In genomic region chr10:26048756-26049155, GRCh38 we compare ENCODE assay signal across 30 cellular contexts.
"Had no signal": no experiment of that assay in that cellular context is flagged by ENCODE, and none has a peak within 500 bp of the region (broad histone marks: within the 10 kb centered on the region; RNA-seq: fewer than 3 reads in every experiment).

No MANE protein-coding gene starts in this region.

- H3K4me3 ChIP-seq: ascending aorta, gastroesophageal sphincter, heart left ventricle, left lung, lower lobe of right lung, neural progenitor cell, right lobe of liver, skin epidermis, thoracic aorta, uterus had no signal

- H3K27ac ChIP-seq: ascending aorta, gastroesophageal sphincter, heart left ventricle, left lung, lower lobe of right lung, neural progenitor cell, right lobe of liver, skin epidermis, thoracic aorta, uterus, VCaP had no signal

- H3K36me3 Mint-ChIP-seq: activated naive CD4-positive, alpha-beta T cell treated with anti-CD3 and anti-CD28 coated beads, Interleukin-2, amount 10 ng/mL, durations not matched to agents 7 days and 5 days; activated naive CD8-positive, alpha-beta T cell treated with anti-CD3 and anti-CD28 coated beads, Interleukin-2, amount 10 ng/mL, durations not matched to agents 7 days and 5 days; natural killer cell; neural progenitor cell had no signal

- H3K4me3 Mint-ChIP-seq: activated naive CD4-positive, alpha-beta T cell treated with anti-CD3 and anti-CD28 coated beads, Interleukin-2, amount 10 ng/mL, durations not matched to agents 7 days and 5 days; activated naive CD8-positive, alpha-beta T cell treated with anti-CD3 and anti-CD28 coated beads, Interleukin-2, amount 10 ng/mL, durations not matched to agents 7 days and 5 days; effector memory CD8-positive, alpha-beta T cell; natural killer cell; neural progenitor cell; stimulated activated effector memory CD8-positive, alpha-beta T cell treated with anti-CD3 and anti-CD28 coated beads, Interleukin-12 subunit alpha, Interleukin-12 subunit beta, amount 100 ng/mL, for 72 hours; stimulated activated naive CD8-positive, alpha-beta T cell treated with anti-CD3 and anti-CD28 coated beads, Interleukin-15, Interleukin-2, amounts not matched to agents 100 ng/mL and 50 ng/mL, for 24 hours had no signal

- DNase-seq: activated CD4-positive, alpha-beta T cell treated with anti-CD3 and anti-CD28 coated beads for 48 hours; activated CD4-positive, alpha-beta T cell treated with anti-CD3 and anti-CD28 coated beads, Interleukin-2, amount 50 U/mL, for 48 hours; activated CD8-positive, alpha-beta memory T cell treated with anti-CD3 and anti-CD28 coated beads for 24 hours; activated gamma-delta T cell; activated naive CD4-positive, alpha-beta T cell treated with anti-CD3 and anti-CD28 coated beads, Interleukin-2, amount 10 ng/mL, durations not matched to agents 7 days and 5 days; activated naive CD8-positive, alpha-beta T cell treated with anti-CD3 and anti-CD28 coated beads, Interleukin-2, amount 10 ng/mL, durations not matched to agents 7 days and 5 days; activated T-cell treated with anti-CD3 and anti-CD28 coated beads, Interleukin-2, amount 50 U/mL, for 1 hour; caudate nucleus; cortex of kidney; effector memory CD8-positive, alpha-beta T cell; erythroblast; heart left ventricle; kidney glomerular epithelial cell; left lung; lower lobe of right lung; mesenchymal stem cell; natural killer cell; right lobe of liver; stimulated activated CD4-positive, alpha-beta T cell treated with anti-CD3 and anti-CD28 coated beads, Interleukin-12 subunit alpha, Interleukin-12 subunit beta, amount 100 ng/mL, for 4 hours; stimulated activated CD4-positive, alpha-beta T cell treated with anti-CD3 and anti-CD28 coated beads, Interleukin-4, amount 100 ng/mL, for 1 hour; uterus had no signal

- ATAC-seq: activated CD4-positive, CD25-positive, alpha-beta regulatory T cell treated with anti-CD3 and anti-CD28 coated beads, Interleukin-2, amount 50 U/mL, for 24 hours; effector memory CD8-positive, alpha-beta T cell; gastroesophageal sphincter; heart left ventricle; left lung; lower lobe of right lung; natural killer cell; right lobe of liver; stimulated activated effector memory CD8-positive, alpha-beta T cell treated with anti-CD3 and anti-CD28 coated beads, Interleukin-12 subunit alpha, Interleukin-12 subunit beta, amount 100 ng/mL, for 72 hours had no signal

- H3K4me1 Mint-ChIP-seq: activated naive CD4-positive, alpha-beta T cell treated with anti-CD3 and anti-CD28 coated beads, Interleukin-2, amount 10 ng/mL, durations not matched to agents 7 days and 5 days; activated naive CD8-positive, alpha-beta T cell treated with anti-CD3 and anti-CD28 coated beads, Interleukin-2, amount 10 ng/mL, durations not matched to agents 7 days and 5 days; natural killer cell; neural progenitor cell; stimulated activated effector memory CD8-positive, alpha-beta T cell treated with anti-CD3 and anti-CD28 coated beads, Interleukin-12 subunit alpha, Interleukin-12 subunit beta, amount 100 ng/mL, for 72 hours had no signal

- H3K36me3 ChIP-seq: ascending aorta, gastroesophageal sphincter, heart left ventricle, left lung, lower lobe of right lung, neural progenitor cell, right lobe of liver, thoracic aorta, uterus had no signal

- H3K27me3 Mint-ChIP-seq: activated naive CD4-positive, alpha-beta T cell treated with anti-CD3 and anti-CD28 coated beads, Interleukin-2, amount 10 ng/mL, durations not matched to agents 7 days and 5 days; activated naive CD8-positive, alpha-beta T cell treated with anti-CD3 and anti-CD28 coated beads, Interleukin-2, amount 10 ng/mL, durations not matched to agents 7 days and 5 days; effector memory CD8-positive, alpha-beta T cell had no signal

- H3K4me1 ChIP-seq: gastroesophageal sphincter, heart left ventricle, left lung, lower lobe of right lung, neural progenitor cell, right lobe of liver, uterus had no signal

- H3K9me3 Mint-ChIP-seq: activated naive CD4-positive, alpha-beta T cell treated with anti-CD3 and anti-CD28 coated beads, Interleukin-2, amount 10 ng/mL, durations not matched to agents 7 days and 5 days; activated naive CD8-positive, alpha-beta T cell treated with anti-CD3 and anti-CD28 coated beads, Interleukin-2, amount 10 ng/mL, durations not matched to agents 7 days and 5 days; effector memory CD8-positive, alpha-beta T cell; neural progenitor cell; stimulated activated naive CD8-positive, alpha-beta T cell treated with anti-CD3 and anti-CD28 coated beads, Interleukin-15, Interleukin-2, amounts not matched to agents 100 ng/mL and 50 ng/mL, for 24 hours had no signal

- H3K9me3 ChIP-seq: ascending aorta, gastroesophageal sphincter, heart left ventricle, left lung, lower lobe of right lung, right lobe of liver, thoracic aorta, uterus had no signal

- H3K27ac Mint-ChIP-seq: activated naive CD4-positive, alpha-beta T cell treated with anti-CD3 and anti-CD28 coated beads, Interleukin-2, amount 10 ng/mL, durations not matched to agents 7 days and 5 days; activated naive CD8-positive, alpha-beta T cell treated with anti-CD3 and anti-CD28 coated beads, Interleukin-2, amount 10 ng/mL, durations not matched to agents 7 days and 5 days; effector memory CD8-positive, alpha-beta T cell; natural killer cell; neural progenitor cell; stimulated activated effector memory CD8-positive, alpha-beta T cell treated with anti-CD3 and anti-CD28 coated beads, Interleukin-12 subunit alpha, Interleukin-12 subunit beta, amount 100 ng/mL, for 72 hours; stimulated activated naive CD8-positive, alpha-beta T cell treated with anti-CD3 and anti-CD28 coated beads, Interleukin-15, Interleukin-2, amounts not matched to agents 100 ng/mL and 50 ng/mL, for 24 hours had no signal

- H3K27me3 ChIP-seq: ascending aorta, gastroesophageal sphincter, heart left ventricle, left lung, neural progenitor cell, right lobe of liver, uterus had no signal
